ENCODE assay signal across 8 cellular contexts in genomic region chr12:57753938-57754337, GRCh38. TPM values are rescaled to one million over a fixed set of nuclear protein-coding genes. Genes with fewer than 3 reads are reported as not detected.
DNase-seq lines count a peak whose midpoint lies in the region; ATAC-seq and TF ChIP-seq lines count a peak whose summit lies in the region.

No MANE protein-coding gene starts in this region.

- CTCF ChIA-PET in activated naive CD4-positive, alpha-beta T cell treated with anti-CD3 and anti-CD28 coated beads, Interleukin-2, amount 10 ng/mL, durations not matched to agents 7 days and 5 days (lab: Charles Lee): no interaction called here

- no peaks in the 10 kb centered on the region for H3K9me3 Mint-ChIP-seq in activated naive CD4-positive, alpha-beta T cell treated with anti-CD3 and anti-CD28 coated beads, Interleukin-2, amount 10 ng/mL, durations not matched to agents 7 days and 5 days
- H3K9me3 Mint-ChIP-seq in activated naive CD4-positive, alpha-beta T cell treated with anti-CD3 and anti-CD28 coated beads, Interleukin-2, amount 50 U/mL, for 72 hours: no peaks in the 10 kb centered on the region

- H3K4me3 Mint-ChIP-seq in activated naive CD4-positive, alpha-beta T cell treated with anti-CD3 and anti-CD28 coated beads, Interleukin-2, amount 10 ng/mL, durations not matched to agents 7 days and 5 days: peak overlapping the region; percentile 80

- peak overlapping the region; percentile 81 for H3K27ac Mint-ChIP-seq in activated naive CD4-positive, alpha-beta T cell treated with anti-CD3 and anti-CD28 coated beads, Interleukin-2, amount 10 ng/mL, durations not matched to agents 7 days and 5 days
- H3K27ac Mint-ChIP-seq in activated naive CD4-positive, alpha-beta T cell treated with anti-CD3 and anti-CD28 coated beads, Interleukin-2, amount 50 U/mL, for 72 hours: no peak overlapping the region

- H3K27me3 ChIP-seq in WERI-Rb-1 (ENCODE audit: insufficient read depth, low read depth, severe bottlenecking) (no peaks in the 10 kb centered on the region), iPS-18a (ENCODE audit: control insufficient read depth, insufficient read depth, low read length) (peaks cover 44% of the 10 kb centered on the region), thyroid gland (no peaks in the 10 kb centered on the region)

- peaks cover 35% of the 10 kb centered on the region for H3K36me3 Mint-ChIP-seq in activated naive CD4-positive, alpha-beta T cell treated with anti-CD3 and anti-CD28 coated beads, Interleukin-2, amount 10 ng/mL, durations not matched to agents 7 days and 5 days
- peaks cover 35 to 36% of the 10 kb centered on the region in 2 donors for H3K36me3 Mint-ChIP-seq in activated naive CD4-positive, alpha-beta T cell treated with anti-CD3 and anti-CD28 coated beads, Interleukin-2, amount 50 U/mL, for 72 hours

- DNase-seq in activated naive CD4-positive, alpha-beta T cell treated with anti-CD3 and anti-CD28 coated beads, Interleukin-2, amount 10 ng/mL, durations not matched to agents 7 days and 5 days: no peak
- no peak for DNase-seq in activated naive CD4-positive, alpha-beta T cell treated with anti-CD3 and anti-CD28 coated beads, Interleukin-2, amount 50 U/mL, for 72 hours (ENCODE audit: low spot score in 2 of 2)
- DNase-seq in WERI-Rb-1 (no peak), thyroid gland (no peak), NCI-H1092 treated with DMSO at 0.1 percent for 48 hours (lab: John Stamatoyannopoulos, UW) (no peak)
- no peak for DNase-seq in effector CD8-positive, alpha-beta T cell (lab: John Stamatoyannopoulos, UW)

- no peak overlapping the region; the same call in 1 of the 2 replicates for H3K4me3 ChIP-seq in WERI-Rb-1 (ENCODE audit: low read depth, low read length)
- peak overlapping the region; percentile 74 for H3K4me3 ChIP-seq in iPS-18a (ENCODE audit: low read length)
- peak overlapping the region in 1 of 3 donors; percentile 79 for H3K4me3 ChIP-seq in thyroid gland (replicated peaks in 1 of 3)

- H3K4me1 ChIP-seq in iPS-18a (ENCODE audit: control insufficient read depth, low read depth, low read length): peaks cover 17% of the 10 kb centered on the region
- peaks cover 22 to 39% of the 10 kb centered on the region in 2 donors for H3K4me1 ChIP-seq in thyroid gland

- peaks cover 65% of the 10 kb centered on the region for H3K4me1 Mint-ChIP-seq in activated naive CD4-positive, alpha-beta T cell treated with anti-CD3 and anti-CD28 coated beads, Interleukin-2, amount 10 ng/mL, durations not matched to agents 7 days and 5 days

- 40 to 46% methylated on average over 1 of the region's 1 CpG for WGBS in thyroid gland, 2 donors

- intact Hi-C loops in thyroid gland (cut with DNase I): no loop called here

- ATAC-seq in activated naive CD4-positive, alpha-beta T cell treated with anti-CD3 and anti-CD28 coated beads, Interleukin-2, amount 50 U/mL, for 72 hours: no peak
- no peak for ATAC-seq in HG02623 (IDR thresholded peaks at IDR 0.05; ENCODE audit: unreplicated experiment)

- H3K36me3 ChIP-seq in WERI-Rb-1 (peaks cover 40% of the 10 kb centered on the region), iPS-18a (ENCODE audit: control insufficient read depth, low read depth, low read length) (peaks cover 17% of the 10 kb centered on the region), thyroid gland (peaks cover 10 to 15% of the 10 kb centered on the region in 2 donors)

- no peak for TF ChIP-seq POLR2A in thyroid gland (IDR thresholded peaks at IDR 0.05)

- H3K9ac ChIP-seq in iPS-18a (ENCODE audit: low read length): no peak overlapping the region

- peaks cover 4% of the 10 kb centered on the region for H3K27me3 Mint-ChIP-seq in activated naive CD4-positive, alpha-beta T cell treated with anti-CD3 and anti-CD28 coated beads, Interleukin-2, amount 10 ng/mL, durations not matched to agents 7 days and 5 days

- no peak for TF ChIP-seq CTCF in WERI-Rb-1 (IDR thresholded peaks at IDR 0.05; ENCODE audit: low read depth, low read length)
- no peak for TF ChIP-seq CTCF in thyroid gland (IDR thresholded peaks at IDR 0.05)

- H3K9me3 ChIP-seq in WERI-Rb-1 (ENCODE audit: severe bottlenecking) (no peaks in the 10 kb centered on the region), iPS-18a (ENCODE audit: control insufficient read depth, low read depth, low read length) (no peaks in the 10 kb centered on the region), thyroid gland (no peaks in the 10 kb centered on the region)

- peak overlapping the region; percentile 50 for H3K27ac ChIP-seq in WERI-Rb-1
- H3K27ac ChIP-seq in iPS-18a (ENCODE audit: low read length): no peak overlapping the region
- H3K27ac ChIP-seq in thyroid gland: peak overlapping the region in 2 of 3 donors; percentile 17 to 74

RNA-seq across cellular contexts. Expression of gene MARCHF9, which starts 1.0 kb away (rescaled TPM):
- total RNA-seq in activated naive CD4-positive, alpha-beta T cell treated with anti-CD3 and anti-CD28 coated beads, Interleukin-2, amount 50 U/mL, for 72 hours: 10 to 100 TPM; 17.4 to 26.4 TPM
- 10 to 100 TPM; 17.5 to 25.1 (median 21.4) TPM for total RNA-seq in thyroid gland

RNA-seq across cellular contexts. Expression of gene CDK4, which starts 1.8 kb away (rescaled TPM):
- total RNA-seq in activated naive CD4-positive, alpha-beta T cell treated with anti-CD3 and anti-CD28 coated beads, Interleukin-2, amount 50 U/mL, for 72 hours: 100 to 1,000 TPM; 183 to 191 TPM
- 100 to 1,000 TPM in 3 of 4 donors, 10 to 100 TPM in 1; 95.2 to 137 (median 113) TPM for total RNA-seq in thyroid gland

RNA-seq across cellular contexts. Expression of gene TSPAN31, which starts 9.1 kb away (rescaled TPM):
- total RNA-seq in activated naive CD4-positive, alpha-beta T cell treated with anti-CD3 and anti-CD28 coated beads, Interleukin-2, amount 50 U/mL, for 72 hours: 10 to 100 TPM in 1 of 2 donors, 1 to 10 TPM in 1; 9.7 to 15.1 TPM
- total RNA-seq in thyroid gland: 100 to 1,000 TPM; 110 to 166 (median 137) TPM

RNA-seq across cellular contexts. Expression of gene CYP27B1, which starts 12.9 kb away (rescaled TPM):
- 10 to 100 TPM in 1 of 2 donors, 1 to 10 TPM in 1; 7.6 to 14.7 TPM for total RNA-seq in activated naive CD4-positive, alpha-beta T cell treated with anti-CD3 and anti-CD28 coated beads, Interleukin-2, amount 50 U/mL, for 72 hours
- total RNA-seq in thyroid gland: 10 to 100 TPM in 2 of 4 donors, 1 to 10 TPM in 2; 2.7 to 13.0 (median 10.0) TPM

RNA-seq across cellular contexts. Expression of gene AGAP2, which starts 15.4 kb away (rescaled TPM):
- 10 to 100 TPM; 28.9 to 38.4 TPM for total RNA-seq in activated naive CD4-positive, alpha-beta T cell treated with anti-CD3 and anti-CD28 coated beads, Interleukin-2, amount 50 U/mL, for 72 hours
- 1 to 10 TPM in 1 of 4 donors, under 1 TPM in 3; 0.45 to 1.3 (median 0.80) TPM for total RNA-seq in thyroid gland

Comparison
In these comparisons a context has a peak if more than half of its experiments do, and no peak if none do; other contexts are left out.
1. RNA of gene TSPAN31, which starts 9.1 kb away (total RNA-seq): 110 to 166 TPM in thyroid gland; 9.7 to 15.1 TPM in activated naive CD4-positive, alpha-beta T cell treated with anti-CD3 and anti-CD28 coated beads, Interleukin-2, amount 50 U/mL, for 72 hours; every median in the first group is over 4 times any median in the second.